In genomic region chr4:38911257-38911656, GRCh38 we compare ENCODE assay signal across 19 cellular contexts.
"Had no signal": no experiment of that assay in that cellular context is flagged by ENCODE, and none has a peak within 500 bp of the region (broad histone marks: within the 10 kb centered on the region; RNA-seq: fewer than 3 reads in every experiment).

No MANE protein-coding gene starts in this region.

- H3K4me3 ChIP-seq: esophagus muscularis mucosa had no signal

- H3K27ac ChIP-seq: brain microvascular endothelial cell, esophagus muscularis mucosa had no signal

- H3K36me3 Mint-ChIP-seq: activated naive CD4-positive, alpha-beta T cell treated with anti-CD3 and anti-CD28 coated beads, Interleukin-2, amount 50 U/mL, for 72 hours had no signal

- H3K27ac Mint-ChIP-seq: activated naive CD4-positive, alpha-beta T cell treated with anti-CD3 and anti-CD28 coated beads, Interleukin-2, amount 50 U/mL, for 72 hours; WTC11 had no signal

- DNase-seq: activated T-cell treated with anti-CD3 and anti-CD28 coated beads, Interleukin-2, amount 50 U/mL, for 1 hour; aorta; brain microvascular endothelial cell; central memory CD4-positive, alpha-beta T cell; effector memory CD4-positive, alpha-beta T cell; glutamatergic neuron; hippocampal formation; kidney glomerular epithelial cell; left ventricle myocardium superior; mammary epithelial cell; stimulated activated CD4-positive, alpha-beta T cell treated with anti-CD3 and anti-CD28 coated beads, Interleukin-2, amount 100 ng/mL, for 48 hours; stimulated activated CD8-positive, alpha-beta memory T cell treated with anti-CD3 and anti-CD28 coated beads, Interleukin-4, amount 100 ng/mL, for 48 hours; stimulated activated naive CD4-positive, alpha-beta T cell; T1000 had no signal

- H3K9me3 ChIP-seq: esophagus muscularis mucosa had no signal

- H3K4me3 Mint-ChIP-seq: neural crest cell, WTC11 had no signal

- ATAC-seq: activated naive CD4-positive, alpha-beta T cell treated with anti-CD3 and anti-CD28 coated beads, Interleukin-2, amount 50 U/mL, for 72 hours; left ventricle myocardium superior; sciatic nerve; WTC11 had no signal

- H3K4me1 Mint-ChIP-seq: neural crest cell, WTC11 had no signal

- H3K27me3 ChIP-seq: brain microvascular endothelial cell, esophagus muscularis mucosa had no signal
